Comparison of ENCODE assay signal across 8 cellular contexts in genomic region chr12:47757840-47758583, GRCh38. TPM values are rescaled to one million over a fixed set of nuclear protein-coding genes. Genes with fewer than 3 reads are reported as not detected.
DNase-seq lines count a peak whose midpoint lies in the region; ATAC-seq and TF ChIP-seq lines count a peak whose summit lies in the region.

No MANE protein-coding gene starts in this region.

- no peak overlapping the region for H2AFZ ChIP-seq in fibroblast of lung (ENCODE audit: low read length)
- no peak overlapping the region for H2AFZ ChIP-seq in neural cell (ENCODE audit: low read depth, low read length)

- CTCF ChIA-PET in RWPE1 (lab: Yijun Ruan, JAX), result interaction anchor here (1.1 to 6.7 kb wide), 6 partner anchors 9 to 63 kb away, joined by 3 to 48 read pairs (median 4); partner anchors contain the start of gene SLC48A1

- TF ChIP-seq EP300 in neural cell (conservative IDR thresholded peaks at IDR 0.05; ENCODE audit: poor library complexity, severe bottlenecking), result no peak

- H3K27ac ChIP-seq in RWPE1, result peak overlapping the region; percentile 80
- no peak overlapping the region for H3K27ac ChIP-seq in fibroblast of lung (ENCODE audit: insufficient read depth, low read length)
- H3K27ac ChIP-seq in neural cell (ENCODE audit: low read length), result no peak overlapping the region

- H3K4me1 ChIP-seq in BE2C (peaks cover 54% of the 10 kb centered on the region), fibroblast of lung (ENCODE audit: control insufficient read depth, extremely low read depth, insufficient read depth, low read length) (peaks cover 7% of the 10 kb centered on the region)

- H3K9me3 ChIP-seq in BE2C (no peaks in the 10 kb centered on the region), fibroblast of lung (ENCODE audit: control insufficient read depth, insufficient read depth, low read depth, low read length) (no peaks in the 10 kb centered on the region), neural cell (ENCODE audit: low read length) (no peaks in the 10 kb centered on the region)

- intact Hi-C loops in left colon (cut with DNase I, micrococcal nuclease), result no loop called here

- H3K4me2 ChIP-seq in fibroblast of lung (ENCODE audit: extremely low read depth, insufficient read depth, low read length) (peak overlapping the region; percentile 79), neural cell (ENCODE audit: low read length) (no peak overlapping the region)

- DNase-seq in BE2C (no peak), RWPE1 (ENCODE audit: low spot score) (no peak), fibroblast of lung (ENCODE audit: low read depth in 2 of 2) (no peak), left colon (no peak), hepatic stellate cell (ENCODE audit: low spot score) (no peak), SKM-1 (lab: John Stamatoyannopoulos, UW; ENCODE audit: unreplicated experiment) (no peak)

- POLR2A ChIA-PET in RWPE1 (lab: Yijun Ruan, JAX; ENCODE audit: low non-redundant PET), result interaction anchor here (0.6 to 0.7 kb wide), 2 partner anchors 15 to 508 kb away, joined by 3 to 6 read pairs; no protein-coding TSS in a partner anchor

- H3K9ac ChIP-seq in fibroblast of lung (ENCODE audit: insufficient read depth, low read length) (no peak overlapping the region), neural cell (ENCODE audit: low read length) (peak overlapping the region; percentile 43)

- TF ChIP-seq CTCF in BE2C (IDR thresholded peaks at IDR 0.05; ENCODE audit: low read depth, low read length) (no peak), RWPE1 (conservative IDR thresholded peaks at IDR 0.05; ENCODE audit: low read depth) (no peak), fibroblast of lung (conservative IDR thresholded peaks at IDR 0.05 in 1 of 2, IDR thresholded peaks at IDR 0.05 in 1 of 2; ENCODE audit: low read depth in 1 of 2, low read length in 2 of 2) (no peak), neural cell (IDR thresholded peaks at IDR 0.05; ENCODE audit: poor library complexity, severe bottlenecking) (no peak)

- H4K20me1 ChIP-seq in fibroblast of lung (ENCODE audit: control insufficient read depth, extremely low read depth, insufficient read depth, low read length), result no peaks in the 10 kb centered on the region
- H4K20me1 ChIP-seq in neural cell (ENCODE audit: insufficient read depth), result no peaks in the 10 kb centered on the region

- H3K9me2 ChIP-seq in neural cell (ENCODE audit: insufficient read depth, low read length), result no peaks in the 10 kb centered on the region

- no peaks in the 10 kb centered on the region for H3K79me2 ChIP-seq in fibroblast of lung (ENCODE audit: control insufficient read depth, insufficient read depth, low read length)
- no peaks in the 10 kb centered on the region for H3K79me2 ChIP-seq in neural cell (replicated peaks; ENCODE audit: insufficient read depth, low read length)

- ATAC-seq in left colon (no peak), HG03097 (IDR thresholded peaks at IDR 0.05; ENCODE audit: low FRiP score, unreplicated experiment) (no peak)

- H3K36me3 ChIP-seq in BE2C (no peaks in the 10 kb centered on the region), fibroblast of lung (ENCODE audit: control insufficient read depth, insufficient read depth, low read length) (no peaks in the 10 kb centered on the region), neural cell (ENCODE audit: insufficient read depth, low read length) (no peaks in the 10 kb centered on the region)

- H3K27me3 ChIP-seq in BE2C (no peaks in the 10 kb centered on the region), fibroblast of lung (ENCODE audit: control insufficient read depth, insufficient read depth, low read length) (no peaks in the 10 kb centered on the region), neural cell (ENCODE audit: insufficient read depth, low read depth, low read length) (peaks cover 7% of the 10 kb centered on the region)

- no peaks in the 10 kb centered on the region for H3F3A ChIP-seq in neural cell (ENCODE audit: insufficient read depth, low read length, poor library complexity, severe bottlenecking)

- no peak for TF ChIP-seq RAD21 in neural cell (conservative IDR thresholded peaks at IDR 0.05)

- H3K4me3 ChIP-seq in BE2C (ENCODE audit: low read depth, low read length) (peak overlapping the region; percentile 67), fibroblast of lung (replicated peaks in 1 of 4; ENCODE audit: control extremely low read depth in 1 of 4, insufficient read depth in 1 of 4, low read depth in 3 of 4, low read length in 4 of 4) (peak overlapping the region in 3 of 4 experiments; percentile 17 to 73 (median 60)), neural cell (ENCODE audit: low read length) (peak overlapping the region; percentile 65)

TF ChIP-seq in neural cell, 6 proteins besides CTCF, POLR2A, EP300 and RAD21:
- TF ChIP-seq TAF1 (IDR thresholded peaks at IDR 0.05; ENCODE audit: low read depth), result no peak
- TF ChIP-seq REST (IDR thresholded peaks at IDR 0.05; ENCODE audit: borderline replicate concordance), result no peak
- TF ChIP-seq SMC3 (conservative IDR thresholded peaks at IDR 0.05; ENCODE audit: poor library complexity), result no peak
- no peak for TF ChIP-seq MXI1 (conservative IDR thresholded peaks at IDR 0.05; ENCODE audit: poor library complexity, severe bottlenecking)
- TF ChIP-seq EZH2 (IDR thresholded peaks at IDR 0.05; ENCODE audit: borderline replicate concordance, insufficient read depth, low read length, poor library complexity, severe bottlenecking), result no peak
- TF ChIP-seq POLR2AphosphoS5 (IDR thresholded peaks at IDR 0.05), result no peak

RNA-seq across cellular contexts. Expression of gene RAPGEF3, which starts 0.7 kb away (rescaled TPM):
- 22.4 TPM for polyA plus RNA-seq in BE2C (2012; ENCODE audit: insufficient read depth, insufficient read length, low read depth)
- total RNA-seq in fibroblast of lung (1.0 and 2.8 TPM in 2 replicates), left colon (1 to 10 TPM; 8.5 to 9.7 TPM)
- polyA plus RNA-seq in fibroblast of lung (0.83 and 0.95 TPM in 2 replicates), neural cell (0.30 and 1.5 TPM in 2 replicates)
- polyA plus RNA-seq in fibroblast of lung (2012), result 0.93 and 1.2 TPM in 2 replicates
- polyA minus RNA-seq in fibroblast of lung (ENCODE audit: low replicate concordance) (2.3 and 4.2 TPM in 2 replicates), neural cell (0.23 and 0.49 TPM in 2 replicates)

RNA-seq across cellular contexts. Expression of gene SLC48A1, which starts 15.0 kb away (rescaled TPM):
- 65.5 TPM for polyA plus RNA-seq in BE2C (2012; ENCODE audit: insufficient read depth, insufficient read length, low read depth)
- total RNA-seq in fibroblast of lung (12.8 and 18.7 TPM in 2 replicates), left colon (10 to 100 TPM; 18.1 to 18.9 TPM)
- polyA plus RNA-seq in fibroblast of lung (8.9 and 9.0 TPM in 2 replicates), neural cell (8.0 and 8.5 TPM in 2 replicates)
- polyA plus RNA-seq in fibroblast of lung (2012), result 12.1 and 13.2 TPM in 2 replicates
- polyA minus RNA-seq in fibroblast of lung (ENCODE audit: low replicate concordance) (20.9 and 22.7 TPM in 2 replicates), neural cell (9.7 and 11.2 TPM in 2 replicates)

RNA-seq across cellular contexts. Expression of gene ENDOU, which starts 32.7 kb away (rescaled TPM):
- not detected for polyA plus RNA-seq in BE2C (2012; ENCODE audit: insufficient read depth, insufficient read length, low read depth)
- total RNA-seq in fibroblast of lung (0.17 TPM in 1 of 2 replicates, not detected in the other), left colon (not detected)
- polyA plus RNA-seq in fibroblast of lung (0.07 and 0.09 TPM in 2 replicates), neural cell (not detected in 2 replicates)
- not detected in 2 replicates for polyA plus RNA-seq in fibroblast of lung (2012)
- polyA minus RNA-seq in fibroblast of lung (ENCODE audit: low replicate concordance) (not detected in 2 replicates), neural cell (not detected in 2 replicates)

RNA-seq across cellular contexts. Expression of gene RPAP3, which starts 52.2 kb away (rescaled TPM):
- polyA plus RNA-seq in BE2C (2012; ENCODE audit: insufficient read depth, insufficient read length, low read depth), result 12.9 TPM
- total RNA-seq in fibroblast of lung (11.3 and 12.1 TPM in 2 replicates), left colon (10 to 100 TPM; 14.7 to 17.8 TPM)
- polyA plus RNA-seq in fibroblast of lung (21.0 and 23.8 TPM in 2 replicates), neural cell (33.8 and 39.7 TPM in 2 replicates)
- polyA plus RNA-seq in fibroblast of lung (2012), result 17.3 and 19.8 TPM in 2 replicates
- polyA minus RNA-seq in fibroblast of lung (ENCODE audit: low replicate concordance) (0.11 and 0.12 TPM in 2 replicates), neural cell (44.8 and 46.9 TPM in 2 replicates)
